2 cellular contexts compared by ENCODE assay signal in genomic region chr15:83372434-83372873, GRCh38.
TF ChIP-seq lines count a peak whose summit lies in the region.

No MANE protein-coding gene starts in this region.

TF ChIP-seq in GM23338, 12 proteins besides CTCF, POLR2A, EP300 and RAD21 (continued from another document):
- TF ChIP-seq, protein P1, sequence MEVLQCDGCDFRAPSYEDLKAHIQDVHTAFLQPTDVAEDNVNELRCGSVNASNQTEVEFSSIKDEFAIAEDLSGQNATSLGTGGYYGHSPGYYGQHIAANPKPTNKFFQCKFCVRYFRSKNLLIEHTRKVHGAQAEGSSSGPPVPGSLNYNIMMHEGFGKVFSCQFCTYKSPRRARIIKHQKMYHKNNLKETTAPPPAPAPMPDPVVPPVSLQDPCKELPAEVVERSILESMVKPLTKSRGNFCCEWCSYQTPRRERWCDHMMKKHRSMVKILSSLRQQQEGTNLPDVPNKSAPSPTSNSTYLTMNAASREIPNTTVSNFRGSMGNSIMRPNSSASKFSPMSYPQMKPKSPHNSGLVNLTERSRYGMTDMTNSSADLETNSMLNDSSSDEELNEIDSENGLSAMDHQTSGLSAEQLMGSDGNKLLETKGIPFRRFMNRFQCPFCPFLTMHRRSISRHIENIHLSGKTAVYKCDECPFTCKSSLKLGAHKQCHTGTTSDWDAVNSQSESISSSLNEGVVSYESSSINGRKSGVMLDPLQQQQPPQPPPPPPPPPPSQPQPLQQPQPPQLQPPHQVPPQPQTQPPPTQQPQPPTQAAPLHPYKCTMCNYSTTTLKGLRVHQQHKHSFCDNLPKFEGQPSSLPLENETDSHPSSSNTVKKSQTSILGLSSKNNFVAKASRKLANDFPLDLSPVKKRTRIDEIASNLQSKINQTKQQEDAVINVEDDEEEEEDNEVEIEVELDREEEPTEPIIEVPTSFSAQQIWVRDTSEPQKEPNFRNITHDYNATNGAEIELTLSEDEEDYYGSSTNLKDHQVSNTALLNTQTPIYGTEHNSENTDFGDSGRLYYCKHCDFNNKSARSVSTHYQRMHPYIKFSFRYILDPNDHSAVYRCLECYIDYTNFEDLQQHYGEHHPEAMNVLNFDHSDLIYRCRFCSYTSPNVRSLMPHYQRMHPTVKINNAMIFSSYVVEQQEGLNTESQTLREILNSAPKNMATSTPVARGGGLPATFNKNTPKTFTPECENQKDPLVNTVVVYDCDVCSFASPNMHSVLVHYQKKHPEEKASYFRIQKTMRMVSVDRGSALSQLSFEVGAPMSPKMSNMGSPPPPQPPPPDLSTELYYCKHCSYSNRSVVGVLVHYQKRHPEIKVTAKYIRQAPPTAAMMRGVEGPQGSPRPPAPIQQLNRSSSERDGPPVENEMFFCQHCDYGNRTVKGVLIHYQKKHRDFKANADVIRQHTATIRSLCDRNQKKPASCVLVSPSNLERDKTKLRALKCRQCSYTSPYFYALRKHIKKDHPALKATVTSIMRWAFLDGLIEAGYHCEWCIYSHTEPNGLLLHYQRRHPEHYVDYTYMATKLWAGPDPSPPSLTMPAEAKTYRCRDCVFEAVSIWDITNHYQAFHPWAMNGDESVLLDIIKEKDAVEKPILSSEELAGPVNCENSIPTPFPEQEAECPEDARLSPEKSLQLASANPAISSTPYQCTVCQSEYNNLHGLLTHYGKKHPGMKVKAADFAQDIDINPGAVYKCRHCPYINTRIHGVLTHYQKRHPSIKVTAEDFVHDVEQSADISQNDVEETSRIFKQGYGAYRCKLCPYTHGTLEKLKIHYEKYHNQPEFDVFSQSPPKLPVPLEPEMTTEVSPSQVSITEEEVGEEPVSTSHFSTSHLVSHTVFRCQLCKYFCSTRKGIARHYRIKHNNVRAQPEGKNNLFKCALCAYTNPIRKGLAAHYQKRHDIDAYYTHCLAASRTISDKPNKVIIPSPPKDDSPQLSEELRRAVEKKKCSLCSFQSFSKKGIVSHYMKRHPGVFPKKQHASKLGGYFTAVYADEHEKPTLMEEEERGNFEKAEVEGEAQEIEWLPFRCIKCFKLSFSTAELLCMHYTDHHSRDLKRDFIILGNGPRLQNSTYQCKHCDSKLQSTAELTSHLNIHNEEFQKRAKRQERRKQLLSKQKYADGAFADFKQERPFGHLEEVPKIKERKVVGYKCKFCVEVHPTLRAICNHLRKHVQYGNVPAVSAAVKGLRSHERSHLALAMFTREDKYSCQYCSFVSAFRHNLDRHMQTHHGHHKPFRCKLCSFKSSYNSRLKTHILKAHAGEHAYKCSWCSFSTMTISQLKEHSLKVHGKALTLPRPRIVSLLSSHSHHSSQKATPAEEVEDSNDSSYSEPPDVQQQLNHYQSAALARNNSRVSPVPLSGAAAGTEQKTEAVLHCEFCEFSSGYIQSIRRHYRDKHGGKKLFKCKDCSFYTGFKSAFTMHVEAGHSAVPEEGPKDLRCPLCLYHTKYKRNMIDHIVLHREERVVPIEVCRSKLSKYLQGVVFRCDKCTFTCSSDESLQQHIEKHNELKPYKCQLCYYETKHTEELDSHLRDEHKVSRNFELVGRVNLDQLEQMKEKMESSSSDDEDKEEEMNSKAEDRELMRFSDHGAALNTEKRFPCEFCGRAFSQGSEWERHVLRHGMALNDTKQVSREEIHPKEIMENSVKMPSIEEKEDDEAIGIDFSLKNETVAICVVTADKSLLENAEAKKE (CRISPR knock-in tag; IDR thresholded peaks at IDR 0.05), result no peak
- TF ChIP-seq EZH2 (IDR thresholded peaks at IDR 0.05; ENCODE audit: low read depth, unreplicated experiment), result no peak
- no peak for TF ChIP-seq EZH2phosphoT487 (IDR thresholded peaks at IDR 0.05; ENCODE audit: unreplicated experiment)
- no peak for TF ChIP-seq JUNB (IDR thresholded peaks at IDR 0.05; ENCODE audit: unreplicated experiment)
- TF ChIP-seq, protein P2, sequence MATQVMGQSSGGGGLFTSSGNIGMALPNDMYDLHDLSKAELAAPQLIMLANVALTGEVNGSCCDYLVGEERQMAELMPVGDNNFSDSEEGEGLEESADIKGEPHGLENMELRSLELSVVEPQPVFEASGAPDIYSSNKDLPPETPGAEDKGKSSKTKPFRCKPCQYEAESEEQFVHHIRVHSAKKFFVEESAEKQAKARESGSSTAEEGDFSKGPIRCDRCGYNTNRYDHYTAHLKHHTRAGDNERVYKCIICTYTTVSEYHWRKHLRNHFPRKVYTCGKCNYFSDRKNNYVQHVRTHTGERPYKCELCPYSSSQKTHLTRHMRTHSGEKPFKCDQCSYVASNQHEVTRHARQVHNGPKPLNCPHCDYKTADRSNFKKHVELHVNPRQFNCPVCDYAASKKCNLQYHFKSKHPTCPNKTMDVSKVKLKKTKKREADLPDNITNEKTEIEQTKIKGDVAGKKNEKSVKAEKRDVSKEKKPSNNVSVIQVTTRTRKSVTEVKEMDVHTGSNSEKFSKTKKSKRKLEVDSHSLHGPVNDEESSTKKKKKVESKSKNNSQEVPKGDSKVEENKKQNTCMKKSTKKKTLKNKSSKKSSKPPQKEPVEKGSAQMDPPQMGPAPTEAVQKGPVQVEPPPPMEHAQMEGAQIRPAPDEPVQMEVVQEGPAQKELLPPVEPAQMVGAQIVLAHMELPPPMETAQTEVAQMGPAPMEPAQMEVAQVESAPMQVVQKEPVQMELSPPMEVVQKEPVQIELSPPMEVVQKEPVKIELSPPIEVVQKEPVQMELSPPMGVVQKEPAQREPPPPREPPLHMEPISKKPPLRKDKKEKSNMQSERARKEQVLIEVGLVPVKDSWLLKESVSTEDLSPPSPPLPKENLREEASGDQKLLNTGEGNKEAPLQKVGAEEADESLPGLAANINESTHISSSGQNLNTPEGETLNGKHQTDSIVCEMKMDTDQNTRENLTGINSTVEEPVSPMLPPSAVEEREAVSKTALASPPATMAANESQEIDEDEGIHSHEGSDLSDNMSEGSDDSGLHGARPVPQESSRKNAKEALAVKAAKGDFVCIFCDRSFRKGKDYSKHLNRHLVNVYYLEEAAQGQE (IDR thresholded peaks at IDR 0.05; ENCODE audit: unreplicated experiment), result no peak
- no peak for TF ChIP-seq NANOG (IDR thresholded peaks at IDR 0.05; ENCODE audit: borderline replicate concordance)
- TF ChIP-seq ZNF331 (CRISPR knock-in tag; IDR thresholded peaks at IDR 0.05; ENCODE audit: low read depth), result no peak
TF ChIP-seq in GM23338: peak in this region for 0.

TF ChIP-seq in HepG2, 621 proteins besides CTCF, POLR2A, EP300 and RAD21 (continued from another document):
- TF ChIP-seq, protein P2 (IDR thresholded peaks at IDR 0.05; ENCODE audit: borderline replicate concordance in 1 of 2, low read depth in 1 of 2, low read length in 2 of 2), result no peak
- no peak for TF ChIP-seq TFAP4 (IDR thresholded peaks at IDR 0.05; ENCODE audit: borderline replicate concordance, low read depth)
TF ChIP-seq in HepG2: peak in this region for 0.
